Comparison of ENCODE assay signal across 9 cellular contexts in the genomic region with DNA sequence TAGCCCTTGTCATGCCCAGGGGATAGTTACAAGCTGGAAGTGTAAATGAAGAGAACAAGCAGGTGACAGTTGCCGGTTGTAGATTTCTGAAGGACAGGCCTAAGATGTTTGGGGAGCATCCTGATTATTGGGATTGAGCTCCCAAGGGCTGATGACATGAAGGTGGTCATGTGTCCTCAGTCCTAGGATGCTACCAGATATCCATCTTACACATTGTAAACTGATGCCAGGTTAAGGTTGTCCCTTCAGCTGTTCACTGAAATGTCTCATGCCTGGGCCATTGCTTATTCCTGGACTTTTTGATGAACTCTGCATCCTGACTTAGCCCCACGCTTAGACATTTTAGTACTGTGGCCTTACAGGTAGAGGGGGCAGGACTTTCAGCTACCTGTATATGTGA. TPM values are rescaled to one million over a fixed set of nuclear protein-coding genes. Genes with fewer than 3 reads are reported as not detected.
A peak's percentile ranks its signal among the peaks of the same experiment; 100 is the strongest.
DNase-seq lines count a peak whose midpoint lies in the region; ATAC-seq, FAIRE-seq and TF ChIP-seq lines count a peak whose summit lies in the region.
"Had no signal": no experiment of that assay in that cellular context is flagged by ENCODE, and none has a peak within 500 bp of the region (broad histone marks: within the 10 kb centered on the region; RNA-seq: fewer than 3 reads in every experiment).

No MANE protein-coding gene starts in this region.

- no peak for TF ChIP-seq POLR2A in vagina (IDR thresholded peaks at IDR 0.05)

- H3K27ac ChIP-seq in left ventricle myocardium inferior (replicated peaks) (peak overlapping the region; percentile 100), astrocyte (ENCODE audit: low read depth, low read length) (no peak overlapping the region), mesendoderm (ENCODE audit: low read depth, low read length) (no peak overlapping the region), vagina (no peak overlapping the region)

- H3K36me3 ChIP-seq in left ventricle myocardium inferior: no peaks in the 10 kb centered on the region
- H3K36me3 ChIP-seq in astrocyte (ENCODE audit: insufficient read depth, low read length): no peaks in the 10 kb centered on the region
- no peaks in the 10 kb centered on the region for H3K36me3 ChIP-seq in mesendoderm (ENCODE audit: control insufficient read depth, insufficient read depth, low read length)
- H3K36me3 ChIP-seq in vagina: no peaks in the 10 kb centered on the region

- WGBS in mesendoderm (ENCODE audit: extremely low coverage, insufficient coverage, low lambda C conversion rate): no CpG with 5 or more reads among the region's 2 CpGs

- H3K4me2 ChIP-seq in astrocyte (ENCODE audit: low read length) (peak overlapping the region; percentile 93), mesendoderm (ENCODE audit: low read length) (peak overlapping the region; percentile 89)

- H3K4me1 ChIP-seq in left ventricle myocardium inferior (peaks cover 60% of the 10 kb centered on the region), astrocyte (ENCODE audit: insufficient read depth, low read length) (peaks cover 17% of the 10 kb centered on the region), mesendoderm (ENCODE audit: control insufficient read depth, low read depth, low read length) (no peaks in the 10 kb centered on the region), vagina (peaks cover 48% of the 10 kb centered on the region)

- H3K27ac Mint-ChIP-seq in astrocyte (ENCODE audit: unreplicated experiment): no peak overlapping the region

- peak overlapping the region; percentile 66 for H3K23ac ChIP-seq in mesendoderm (ENCODE audit: low read length)

- FAIRE-seq in astrocyte (lab: Jason Lieb, UNC): no peak

- peak overlapping the region; percentile 87 for H3K9ac ChIP-seq in astrocyte (ENCODE audit: low read length)
- peak overlapping the region; percentile 64 for H3K9ac ChIP-seq in mesendoderm (ENCODE audit: low read length)

- H3K27me3 ChIP-seq in left ventricle myocardium inferior (ENCODE audit: low read depth) (no peaks in the 10 kb centered on the region), astrocyte (ENCODE audit: insufficient read depth, low read length) (no peaks in the 10 kb centered on the region), mesendoderm (ENCODE audit: insufficient read depth, low read length, poor library complexity) (no peaks in the 10 kb centered on the region), vagina (no peaks in the 10 kb centered on the region)

- H3K79me2 ChIP-seq in astrocyte (ENCODE audit: insufficient read depth, low read length) (peaks cover 62% of the 10 kb centered on the region), mesendoderm (ENCODE audit: control insufficient read depth, insufficient read depth, low read length) (peaks cover 16% of the 10 kb centered on the region)

- H2BK120ac ChIP-seq in mesendoderm (ENCODE audit: low read depth, low read length): no peak overlapping the region

- H4K5ac ChIP-seq in mesendoderm (ENCODE audit: low read length): no peak overlapping the region

- H3K79me1 ChIP-seq in mesendoderm (ENCODE audit: low read length): peaks cover 21% of the 10 kb centered on the region

- H3K36me3 Mint-ChIP-seq in astrocyte (ENCODE audit: low read depth, unreplicated experiment): peaks cover 8% of the 10 kb centered on the region

- H3K4ac ChIP-seq in mesendoderm (ENCODE audit: low read depth, low read length): no peak overlapping the region

- H3K4me1 Mint-ChIP-seq in astrocyte (ENCODE audit: low read depth, unreplicated experiment): peaks cover 20% of the 10 kb centered on the region

- no peak overlapping the region for H2AK5ac ChIP-seq in mesendoderm (ENCODE audit: low read length)

- H4K8ac ChIP-seq in mesendoderm (ENCODE audit: low read depth, low read length): no peak overlapping the region

- DNase-seq in left ventricle myocardium inferior (no peak), Right ventricle myocardium inferior (ENCODE audit: missing footprints) (no peak), astrocyte (ENCODE audit: low read depth) (no peak), mesendoderm (no peak), vagina (ENCODE audit: extremely low spot score in 2 of 2) (no peak), mucosa of gallbladder (ENCODE audit: low spot score) (no peak), hypothalamus (lab: John Stamatoyannopoulos, UW) (no peak)
- DNase-seq: left ventricle myocardium superior had no signal

- H3K4me3 Mint-ChIP-seq in astrocyte (ENCODE audit: unreplicated experiment): peak overlapping the region; percentile 86

- H3K9me3 Mint-ChIP-seq in astrocyte (ENCODE audit: unreplicated experiment): no peaks in the 10 kb centered on the region

- intact Hi-C loops in left ventricle myocardium inferior (cut with micrococcal nuclease): no loop called here
- intact Hi-C loops in Right ventricle myocardium inferior (cut with DNase I): loop anchor here (2.0 to 5.0 kb wide), 2 partner anchors 47 to 97 kb away; partner anchors contain the start of genes H2AZ2 and PPIA
- intact Hi-C loops in vagina (cut with DNase I): loop anchor here (5.0 kb wide), 2 partner anchors 92 to 168 kb away; partner anchors contain the start of gene TMED4

- no peak for TF ChIP-seq CTCF in left ventricle myocardium inferior (IDR thresholded peaks at IDR 0.05; ENCODE audit: borderline replicate concordance)
- no peak for TF ChIP-seq CTCF in astrocyte (IDR thresholded peaks at IDR 0.05; ENCODE audit: insufficient read depth, low read depth, low read length)
- no peak for TF ChIP-seq CTCF in vagina (IDR thresholded peaks at IDR 0.05)

- H3K9me3 ChIP-seq in left ventricle myocardium inferior (replicated peaks) (no peaks in the 10 kb centered on the region), astrocyte (ENCODE audit: insufficient read depth, low read depth, low read length) (no peaks in the 10 kb centered on the region), vagina (no peaks in the 10 kb centered on the region)

- no peak overlapping the region for H3K18ac ChIP-seq in mesendoderm (ENCODE audit: low read length)

- no peaks in the 10 kb centered on the region for H3K27me3 Mint-ChIP-seq in astrocyte (ENCODE audit: low read depth, unreplicated experiment)

- no peak overlapping the region for H2AFZ ChIP-seq in astrocyte (ENCODE audit: low read depth, low read length)

- H3K4me3 ChIP-seq in left ventricle myocardium inferior (peak overlapping the region; percentile 95), astrocyte (ENCODE audit: insufficient read depth, low read depth, low read length) (peak overlapping the region; percentile 79), mesendoderm (ENCODE audit: low read length) (no peak overlapping the region), vagina (peak overlapping the region; percentile 79 to 93)

- H3K56ac ChIP-seq in mesendoderm (ENCODE audit: low read length): no peak overlapping the region

- no peak overlapping the region for H2BK5ac ChIP-seq in mesendoderm (ENCODE audit: low read length)

- peaks cover 58% of the 10 kb centered on the region for H4K20me1 ChIP-seq in astrocyte (ENCODE audit: insufficient read depth, low read length)

- no peak overlapping the region for H2BK15ac ChIP-seq in mesendoderm (replicated peaks; ENCODE audit: low read depth)

- ATAC-seq in Right ventricle myocardium inferior (no peak), HG03097 (IDR thresholded peaks at IDR 0.05; ENCODE audit: low FRiP score, unreplicated experiment) (no peak)
- ATAC-seq: left ventricle myocardium superior had no signal

RNA-seq across cellular contexts. Expression of gene ZMIZ2, which starts 1.3 kb away (rescaled TPM):
- total RNA-seq in left ventricle myocardium inferior (62.7 TPM), Right ventricle myocardium inferior (62.2 TPM), astrocyte (62.5 and 76.8 TPM in 2 replicates), vagina (54.3 TPM), mucosa of gallbladder (109 TPM)
- 33.4 TPM for polyA plus RNA-seq in mesendoderm (2013, experiment 1 of 2)
- polyA plus RNA-seq in mesendoderm (2013, experiment 2 of 2): 34.8 TPM

RNA-seq across cellular contexts. Expression of gene PPIA, which starts 46.5 kb away (rescaled TPM):
- total RNA-seq in left ventricle myocardium inferior (470 TPM), Right ventricle myocardium inferior (524 TPM), astrocyte (1,461 and 1,628 TPM in 2 replicates), vagina (1,197 TPM), mucosa of gallbladder (923 TPM)
- 3,157 TPM for polyA plus RNA-seq in mesendoderm (2013, experiment 1 of 2)
- 3,156 TPM for polyA plus RNA-seq in mesendoderm (2013, experiment 2 of 2)
